In genomic region chr1:109341944-109342925, GRCh38 we compare ENCODE assay signal across 24 cellular contexts. TPM values are rescaled to one million over a fixed set of nuclear protein-coding genes. Genes with fewer than 3 reads are reported as not detected.
"Had no signal": no experiment of that assay in that cellular context is flagged by ENCODE, and none has a peak within 500 bp of the region (broad histone marks: within the 10 kb centered on the region; RNA-seq: fewer than 3 reads in every experiment).

No MANE protein-coding gene starts in this region.

- H3K4me3 ChIP-seq: ascending aorta, gastrocnemius medialis, lower lobe of right lung, pancreas, suprapubic skin, transverse colon, uterus had no signal

- H3K9me3 ChIP-seq: ascending aorta, gastrocnemius medialis, lower lobe of right lung, neutrophil, pancreas, suprapubic skin, transverse colon, uterus had no signal

- DNase-seq: activated CD4-positive, alpha-beta T cell treated with anti-CD3 and anti-CD28 coated beads, Interleukin-2, amount 50 U/mL, for 1 hour; activated CD4-positive, CD25-positive, alpha-beta regulatory T cell treated with anti-CD3 and anti-CD28 coated beads, Interleukin-2, amount 50 U/mL, for 72 hours; activated CD8-positive, alpha-beta memory T cell treated with anti-CD3 and anti-CD28 coated beads, Interleukin-2, amount 50 U/mL, for 4 hours; activated effector memory CD4-positive, alpha-beta T cell treated with Interleukin-2 at 50 U/mL for 16 hours; activated naive CD4-positive, alpha-beta T cell treated with anti-CD3 and anti-CD28 coated beads, Interleukin-2, amount 10 ng/mL, durations not matched to agents 7 days and 5 days; activated naive CD8-positive, alpha-beta T cell treated with anti-CD3 and anti-CD28 coated beads, Interleukin-2, amount 50 U/mL, for 24 hours; activated T-cell treated with anti-CD3 and anti-CD28 coated beads, Interleukin-2, amount 50 U/mL, for 48 hours; effector memory CD4-positive, alpha-beta T cell; gastrocnemius medialis; head of caudate nucleus; kidney; lower lobe of right lung; pancreas; stimulated activated CD4-positive, alpha-beta T cell treated with anti-CD3 and anti-CD28 coated beads, Interleukin-12 subunit alpha, Interleukin-12 subunit beta, amount 100 ng/mL, for 4 hours; stimulated activated CD4-positive, alpha-beta T cell treated with anti-CD3 and anti-CD28 coated beads, Interleukin-1b, Interleukin-23, amount 100 ng/mL, for 48 hours; T-helper 17 cell; transverse colon; uterus had no signal

- H3K27me3 ChIP-seq: ascending aorta, gastrocnemius medialis, neutrophil, pancreas, suprapubic skin, transverse colon, uterus had no signal

- ATAC-seq: activated naive CD8-positive, alpha-beta T cell treated with anti-CD3 and anti-CD28 coated beads, Interleukin-2, amount 50 U/mL, for 24 hours; gastrocnemius medialis; natural killer cell treated with Interleukin-12 subunit alpha and Interleukin-12 subunit beta and Interleukin-15 and Interleukin-18, amount 100 ng/mL, for 72 hours; pancreas; T-helper 17 cell had no signal

- H3K36me3 ChIP-seq: uterus had no signal

- H3K4me1 ChIP-seq: ascending aorta, pancreas, suprapubic skin, transverse colon, uterus had no signal

RNA-seq across cellular contexts. Expression of gene MYBPHL, which starts 35.4 kb away (rescaled TPM):
- total RNA-seq: ascending aorta; chondrocyte; fibroblast of lung; natural killer cell treated with Interleukin-12 subunit alpha and Interleukin-12 subunit beta and Interleukin-15 and Interleukin-18, amount 100 ng/mL, for 72 hours; suprapubic skin; T-helper 17 cell; transverse colon had no signal
